ENCODE assay signal across 8 cellular contexts in the genomic region with DNA sequence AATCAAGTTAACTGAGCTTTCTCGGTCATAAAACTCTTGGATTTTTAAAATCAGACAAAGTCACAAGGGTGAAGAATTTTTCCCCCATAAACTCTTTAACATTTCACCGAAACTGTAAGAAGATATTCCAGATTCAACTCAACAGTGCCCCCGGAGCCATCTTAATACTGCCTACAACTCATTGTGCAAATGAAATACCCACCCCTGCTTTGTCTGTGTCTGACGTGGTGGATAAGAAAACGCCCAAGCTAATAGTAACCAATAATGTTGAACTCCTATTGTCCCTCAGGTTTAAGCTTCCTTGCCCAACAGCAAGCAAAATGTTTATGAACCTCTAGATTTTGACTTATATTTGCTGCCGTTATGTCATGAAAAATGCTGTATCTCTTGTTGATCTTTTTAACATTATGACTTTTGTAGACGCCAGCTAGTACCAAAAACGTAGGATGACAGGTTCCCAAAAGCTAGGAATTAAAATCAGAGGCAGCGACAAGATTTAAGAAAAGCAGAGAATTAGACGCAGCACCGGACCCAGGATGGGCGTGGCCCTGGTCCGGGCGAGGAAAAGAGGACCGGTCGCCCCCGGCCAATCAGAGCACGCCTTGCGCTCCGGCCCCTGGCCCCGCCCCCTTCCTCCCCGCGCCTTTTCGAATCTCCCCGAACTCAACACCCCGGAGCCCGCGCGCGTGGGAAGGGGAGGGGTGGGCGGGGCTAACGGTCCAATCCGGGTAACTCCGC. TPM values are rescaled to one million over a fixed set of nuclear protein-coding genes. Genes with fewer than 3 reads are reported as not detected.
DNase-seq lines count a peak whose midpoint lies in the region; TF ChIP-seq lines count a peak whose summit lies in the region.

No MANE protein-coding gene starts in this region.

- no peaks in the 10 kb centered on the region for H3K9me3 Mint-ChIP-seq in HFFc6
- no peaks in the 10 kb centered on the region for H3K9me3 Mint-ChIP-seq in activated naive CD4-positive, alpha-beta T cell treated with anti-CD3 and anti-CD28 coated beads, Interleukin-2, amount 10 ng/mL, durations not matched to agents 7 days and 5 days

- H3K36me3 Mint-ChIP-seq in HFFc6 (ENCODE audit: low read depth) = peaks cover 21% of the 10 kb centered on the region
- peaks cover 41% of the 10 kb centered on the region for H3K36me3 Mint-ChIP-seq in activated naive CD4-positive, alpha-beta T cell treated with anti-CD3 and anti-CD28 coated beads, Interleukin-2, amount 10 ng/mL, durations not matched to agents 7 days and 5 days

- H3K27me3 Mint-ChIP-seq in HFFc6 (ENCODE audit: insufficient read depth) = no peaks in the 10 kb centered on the region
- H3K27me3 Mint-ChIP-seq in activated naive CD4-positive, alpha-beta T cell treated with anti-CD3 and anti-CD28 coated beads, Interleukin-2, amount 10 ng/mL, durations not matched to agents 7 days and 5 days = peaks cover 38% of the 10 kb centered on the region

- peak overlapping the region; percentile 85 for H3K27ac Mint-ChIP-seq in HFFc6
- peak overlapping the region; percentile 99 for H3K27ac Mint-ChIP-seq in activated naive CD4-positive, alpha-beta T cell treated with anti-CD3 and anti-CD28 coated beads, Interleukin-2, amount 10 ng/mL, durations not matched to agents 7 days and 5 days

- in situ Hi-C loops in G401 (cut with HindIII; ENCODE audit: low sequenced_read_pairs) = no loop called here

- peak overlapping the region; percentile 89 for H3K4me3 Mint-ChIP-seq in HFFc6
- H3K4me3 Mint-ChIP-seq in activated naive CD4-positive, alpha-beta T cell treated with anti-CD3 and anti-CD28 coated beads, Interleukin-2, amount 10 ng/mL, durations not matched to agents 7 days and 5 days = peak overlapping the region; percentile 98

- CTCF ChIA-PET in activated naive CD4-positive, alpha-beta T cell treated with anti-CD3 and anti-CD28 coated beads, Interleukin-2, amount 10 ng/mL, durations not matched to agents 7 days and 5 days (lab: Charles Lee) = interaction anchor here (0.7 to 3.6 kb wide), 4 partner anchors 9 to 94 kb away, joined by 3 to 31 read pairs (median 12); a partner anchor contains a TSS

- DNase-seq in G401 (ENCODE audit: low spot score) (peak; percentile 95), HFFc6 (peak; percentile 83), NCI-H1048 (lab: John Stamatoyannopoulos, UW) (peak; percentile 89), SK-N-DZ (ENCODE audit: low spot score) (peak; percentile 90), germinal center (ENCODE audit: low spot score) (peak; percentile 96), nucleus accumbens (lab: John Stamatoyannopoulos, UW) (peak in 55 of 56 donors; percentile 55 to 99 (median 92)), superior temporal gyrus (ENCODE audit: extremely low spot score) (peak; percentile 93)
- peak; percentile 98 for DNase-seq in activated naive CD4-positive, alpha-beta T cell treated with anti-CD3 and anti-CD28 coated beads, Interleukin-2, amount 10 ng/mL, durations not matched to agents 7 days and 5 days

- H3K4me1 Mint-ChIP-seq in HFFc6 (ENCODE audit: low read depth) = peaks cover 41% of the 10 kb centered on the region
- H3K4me1 Mint-ChIP-seq in activated naive CD4-positive, alpha-beta T cell treated with anti-CD3 and anti-CD28 coated beads, Interleukin-2, amount 10 ng/mL, durations not matched to agents 7 days and 5 days = peaks cover 49% of the 10 kb centered on the region

- peak; percentile 41 for TF ChIP-seq CTCF in HFFc6 (IDR thresholded peaks at IDR 0.05)

RNA-seq across cellular contexts. Expression of a gene that starts 1.1 kb away (rescaled TPM):
- 130 and 147 TPM in 2 replicates for total RNA-seq in G401 (2014; rRNA removed; shearing (Covaris generic))
- total RNA-seq in HFFc6 (2021; fragmentation: NEBNext Ultra II Directional; extraction: Animal tissue kit (Norgen Biotek cat#: 25700)) = 100 to 1,000 TPM; 201 to 370 (median 342) TPM
- 606 and 733 TPM in 2 replicates for polyA plus RNA-seq in SK-N-DZ (2014; cell fraction: cytosol; rRNA removed)
- 445 and 670 TPM in 2 replicates for polyA plus RNA-seq in SK-N-DZ (2014; cell fraction: nucleus; rRNA removed)

RNA-seq across cellular contexts. Expression of a gene that starts 29.6 kb away (rescaled TPM):
- total RNA-seq in G401 (2014; rRNA removed; shearing (Covaris generic)) = 17.4 and 18.3 TPM in 2 replicates
- 10 to 100 TPM; 16.0 to 19.5 (median 17.9) TPM for total RNA-seq in HFFc6 (2021; fragmentation: NEBNext Ultra II Directional; extraction: Animal tissue kit (Norgen Biotek cat#: 25700))
- 7.2 and 7.7 TPM in 2 replicates for polyA plus RNA-seq in SK-N-DZ (2014; cell fraction: cytosol; rRNA removed)
- 4.5 and 5.5 TPM in 2 replicates for polyA plus RNA-seq in SK-N-DZ (2014; cell fraction: nucleus; rRNA removed)

RNA-seq across cellular contexts. Expression of a gene that starts 45.9 kb away (rescaled TPM):
- 28.9 and 29.4 TPM in 2 replicates for total RNA-seq in G401 (2014; rRNA removed; shearing (Covaris generic))
- total RNA-seq in HFFc6 (2021; fragmentation: NEBNext Ultra II Directional; extraction: Animal tissue kit (Norgen Biotek cat#: 25700)) = 1 to 10 TPM; 2.4 to 3.6 (median 3.2) TPM
- polyA plus RNA-seq in SK-N-DZ (2014; cell fraction: cytosol; rRNA removed) = 10.5 and 13.3 TPM in 2 replicates
- 5.6 and 7.3 TPM in 2 replicates for polyA plus RNA-seq in SK-N-DZ (2014; cell fraction: nucleus; rRNA removed)

Comparison
In these comparisons a context has a peak if more than half of its experiments do, and no peak if none do; other contexts are left out.
1. Peak in every context shown above with its lines: DNase-seq.